ENCODE assay signal across 1 cellular context in genomic region chr19:1066251-1066747, GRCh38.
TF ChIP-seq lines count a peak whose summit lies in the region.

No MANE protein-coding gene starts in this region.

TF ChIP-seq in SK-N-SH treated with all-trans-retinoic acid at 6 μM for 48 hours, 23 proteins besides CTCF, POLR2A, EP300 and RAD21 (continued from another document):
- TF ChIP-seq, protein P1, sequence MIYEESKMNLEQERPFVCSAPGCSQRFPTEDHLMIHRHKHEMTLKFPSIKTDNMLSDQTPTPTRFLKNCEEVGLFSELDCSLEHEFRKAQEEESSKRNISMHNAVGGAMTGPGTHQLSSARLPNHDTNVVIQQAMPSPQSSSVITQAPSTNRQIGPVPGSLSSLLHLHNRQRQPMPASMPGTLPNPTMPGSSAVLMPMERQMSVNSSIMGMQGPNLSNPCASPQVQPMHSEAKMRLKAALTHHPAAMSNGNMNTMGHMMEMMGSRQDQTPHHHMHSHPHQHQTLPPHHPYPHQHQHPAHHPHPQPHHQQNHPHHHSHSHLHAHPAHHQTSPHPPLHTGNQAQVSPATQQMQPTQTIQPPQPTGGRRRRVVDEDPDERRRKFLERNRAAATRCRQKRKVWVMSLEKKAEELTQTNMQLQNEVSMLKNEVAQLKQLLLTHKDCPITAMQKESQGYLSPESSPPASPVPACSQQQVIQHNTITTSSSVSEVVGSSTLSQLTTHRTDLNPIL (CRISPR knock-in tag; IDR thresholded peaks at IDR 0.05; ENCODE audit: low read depth) = no peak
- TF ChIP-seq ZNF565 (CRISPR knock-in tag; conservative IDR thresholded peaks at IDR 0.05; ENCODE audit: low read depth) (no peak), ZNF8 (CRISPR knock-in tag; IDR thresholded peaks at IDR 0.05) (no peak), GLIS3 (CRISPR knock-in tag; IDR thresholded peaks at IDR 0.05) (no peak)
